Comparison of ENCODE assay signal across 8 cellular contexts in genomic region chr5:152532714-152533113, GRCh38.
DNase-seq lines count a peak whose midpoint lies in the region; ATAC-seq and TF ChIP-seq lines count a peak whose summit lies in the region.

No MANE protein-coding gene starts in this region.

- H3K9me3 Mint-ChIP-seq in CD4-positive, alpha-beta memory T cell = no peaks in the 10 kb centered on the region
- no peaks in the 10 kb centered on the region for H3K9me3 Mint-ChIP-seq in GM23338
- H3K9me3 Mint-ChIP-seq in activated CD4-positive, alpha-beta memory T cell treated with anti-CD3 and anti-CD28 coated beads, Interleukin-2, amount 10 ng/mL, durations not matched to agents 7 days and 5 days = no peaks in the 10 kb centered on the region
- H3K9me3 Mint-ChIP-seq in activated T-cell treated with anti-CD3 and anti-CD28 coated beads, Interleukin-2, amount 50 U/mL, for 4 hours = no peaks in the 10 kb centered on the region

- no peak overlapping the region for H3K4ac ChIP-seq in mesenchymal stem cell (ENCODE audit: low read depth in 1 of 2, low read length in 2 of 2)

- H3K14ac ChIP-seq in mesenchymal stem cell (ENCODE audit: low read length in 2 of 2) = no peak overlapping the region

- H3K4me3 Mint-ChIP-seq in CD4-positive, alpha-beta memory T cell = no peak overlapping the region
- no peak overlapping the region for H3K4me3 Mint-ChIP-seq in GM23338
- no peak overlapping the region for H3K4me3 Mint-ChIP-seq in activated CD4-positive, alpha-beta memory T cell treated with anti-CD3 and anti-CD28 coated beads, Interleukin-2, amount 10 ng/mL, durations not matched to agents 7 days and 5 days
- H3K4me3 Mint-ChIP-seq in activated T-cell treated with anti-CD3 and anti-CD28 coated beads, Interleukin-2, amount 50 U/mL, for 4 hours = no peak overlapping the region

- no peaks in the 10 kb centered on the region for H3K79me2 ChIP-seq in GM23338 (replicated peaks; ENCODE audit: insufficient read depth)

- peak in 4 of 5 donors; percentile 8 to 16 (median 12) for DNase-seq in CD4-positive, alpha-beta memory T cell
- DNase-seq in GM23338 (ENCODE audit: low spot score) (peak; percentile 82), NCI-H510A (lab: John Stamatoyannopoulos, UW) (peak; percentile 6), cerebellum (ENCODE audit: low spot score) (peak; percentile 44), mesenchymal stem cell (peak; percentile 63)
- no peak for DNase-seq in activated CD4-positive, alpha-beta memory T cell treated with anti-CD3 and anti-CD28 coated beads, Interleukin-2, amount 10 ng/mL, durations not matched to agents 7 days and 5 days
- DNase-seq in activated T-cell treated with anti-CD3 and anti-CD28 coated beads, Interleukin-2, amount 50 U/mL, for 4 hours = no peak

- no peaks in the 10 kb centered on the region for H3K9me3 ChIP-seq in CD4-positive, alpha-beta memory T cell (ENCODE audit: control insufficient read depth in 1 of 2, low read length in 2 of 2)
- H3K9me3 ChIP-seq in mesenchymal stem cell (ENCODE audit: control insufficient read depth, low read length) = no peaks in the 10 kb centered on the region

- no peaks in the 10 kb centered on the region for H3K36me3 ChIP-seq in CD4-positive, alpha-beta memory T cell (ENCODE audit: insufficient read depth, low read length)
- H3K36me3 ChIP-seq in GM23338 (ENCODE audit: insufficient read depth) (no peaks in the 10 kb centered on the region), mesenchymal stem cell (ENCODE audit: control insufficient read depth in 1 of 2, insufficient read depth in 2 of 2, low read depth in 1 of 2, low read length in 2 of 2) (no peaks in the 10 kb centered on the region)

- H3K79me1 ChIP-seq in mesenchymal stem cell (replicated peaks; ENCODE audit: low read length, poor library complexity, severe bottlenecking) = no peaks in the 10 kb centered on the region

- no peak overlapping the region for H2BK120ac ChIP-seq in mesenchymal stem cell (ENCODE audit: low read depth, low read length)

- no peak overlapping the region for H3K4me3 ChIP-seq in CD4-positive, alpha-beta memory T cell (ENCODE audit: low read length in 2 of 2)
- H3K4me3 ChIP-seq in GM23338 = no peak overlapping the region
- H3K4me3 ChIP-seq in mesenchymal stem cell (ENCODE audit: insufficient read depth in 1 of 2, low read depth in 1 of 2, low read length in 2 of 2) = no peak overlapping the region

- H3K4me2 ChIP-seq in GM23338 = no peak overlapping the region
- H3K4me2 ChIP-seq in mesenchymal stem cell (ENCODE audit: low read length, poor library complexity, severe bottlenecking) = no peak overlapping the region

- H2BK12ac ChIP-seq in mesenchymal stem cell (ENCODE audit: low read length in 2 of 2) = no peak overlapping the region

- H2BK15ac ChIP-seq in mesenchymal stem cell (ENCODE audit: low read depth, poor library complexity, severe bottlenecking) = no peak overlapping the region

- no peak overlapping the region for H3K18ac ChIP-seq in mesenchymal stem cell (ENCODE audit: low read depth in 1 of 2, low read length in 2 of 2)

- H3K27me3 Mint-ChIP-seq in CD4-positive, alpha-beta memory T cell = no peaks in the 10 kb centered on the region
- H3K27me3 Mint-ChIP-seq in GM23338 (ENCODE audit: insufficient read depth, low read depth, poor library complexity) = no peaks in the 10 kb centered on the region
- peaks cover 4% of the 10 kb centered on the region for H3K27me3 Mint-ChIP-seq in activated CD4-positive, alpha-beta memory T cell treated with anti-CD3 and anti-CD28 coated beads, Interleukin-2, amount 10 ng/mL, durations not matched to agents 7 days and 5 days
- H3K27me3 Mint-ChIP-seq in activated T-cell treated with anti-CD3 and anti-CD28 coated beads, Interleukin-2, amount 50 U/mL, for 4 hours (ENCODE audit: low read depth) = no peaks in the 10 kb centered on the region

- no peaks in the 10 kb centered on the region for H3K9me2 ChIP-seq in GM23338 (ENCODE audit: insufficient read depth)

- no peak overlapping the region for H3K23ac ChIP-seq in mesenchymal stem cell (ENCODE audit: low read length in 2 of 2)

- POLR2A ChIA-PET in CD4-positive, alpha-beta memory T cell (lab: Charles Lee; ENCODE audit: partially characterized antibody) = no interaction called here
- POLR2A ChIA-PET in activated CD4-positive, alpha-beta memory T cell treated with anti-CD3 and anti-CD28 coated beads, Interleukin-2, amount 10 ng/mL, durations not matched to agents 7 days and 5 days (lab: Charles Lee) = no interaction called here

- H4K8ac ChIP-seq in mesenchymal stem cell (ENCODE audit: low read length) = no peak overlapping the region

- H4K91ac ChIP-seq in mesenchymal stem cell (ENCODE audit: low read length) = no peak overlapping the region

- H3K9ac ChIP-seq in mesenchymal stem cell (ENCODE audit: low read length) = no peak overlapping the region

- CTCF ChIA-PET in CD4-positive, alpha-beta memory T cell (lab: Charles Lee; ENCODE audit: partially characterized antibody) = interaction anchor here (0.8 to 1.1 kb wide), 3 partner anchors 10 to 1432 kb away, joined by 3 to 5 read pairs (median 3); no protein-coding TSS in a partner anchor
- CTCF ChIA-PET in activated CD4-positive, alpha-beta memory T cell treated with anti-CD3 and anti-CD28 coated beads, Interleukin-2, amount 10 ng/mL, durations not matched to agents 7 days and 5 days (lab: Charles Lee) = interaction anchor here (1.1 to 2.0 kb wide), 3 partner anchors 18 to 1432 kb away, joined by 3 to 16 read pairs (median 6); no protein-coding TSS in a partner anchor

- intact Hi-C loops in CD4-positive, alpha-beta memory T cell (cut with micrococcal nuclease) = no loop called here

- H3K36me3 Mint-ChIP-seq in CD4-positive, alpha-beta memory T cell = no peaks in the 10 kb centered on the region
- no peaks in the 10 kb centered on the region for H3K36me3 Mint-ChIP-seq in GM23338 (ENCODE audit: low read depth)
- H3K36me3 Mint-ChIP-seq in activated CD4-positive, alpha-beta memory T cell treated with anti-CD3 and anti-CD28 coated beads, Interleukin-2, amount 10 ng/mL, durations not matched to agents 7 days and 5 days (ENCODE audit: low read depth) = no peaks in the 10 kb centered on the region
- no peaks in the 10 kb centered on the region for H3K36me3 Mint-ChIP-seq in activated T-cell treated with anti-CD3 and anti-CD28 coated beads, Interleukin-2, amount 50 U/mL, for 4 hours (ENCODE audit: insufficient read depth)

- H3K27ac Mint-ChIP-seq in CD4-positive, alpha-beta memory T cell = no peak overlapping the region
- H3K27ac Mint-ChIP-seq in GM23338 = no peak overlapping the region
- H3K27ac Mint-ChIP-seq in activated CD4-positive, alpha-beta memory T cell treated with anti-CD3 and anti-CD28 coated beads, Interleukin-2, amount 10 ng/mL, durations not matched to agents 7 days and 5 days = no peak overlapping the region

- H3K27ac ChIP-seq in CD4-positive, alpha-beta memory T cell (ENCODE audit: low read depth, low read length) = no peak overlapping the region
- H3K27ac ChIP-seq in GM23338 (ENCODE audit: low read depth) = no peak overlapping the region
- H3K27ac ChIP-seq in mesenchymal stem cell (ENCODE audit: low read length, poor library complexity, severe bottlenecking) = no peak overlapping the region

- H2AK5ac ChIP-seq in mesenchymal stem cell (ENCODE audit: low read length, severe bottlenecking) = no peak overlapping the region

- peak; percentile 70 to 75 for TF ChIP-seq CTCF in GM23338 (conservative IDR thresholded peaks at IDR 0.05; ENCODE audit: low read depth in 2 of 2)

- H2BK5ac ChIP-seq in mesenchymal stem cell (ENCODE audit: low read depth, low read length, poor library complexity, severe bottlenecking) = no peak overlapping the region

- peaks cover 4% of the 10 kb centered on the region for H3K4me1 ChIP-seq in CD4-positive, alpha-beta memory T cell (ENCODE audit: insufficient read depth, low read length)
- peaks cover 21% of the 10 kb centered on the region for H3K4me1 ChIP-seq in GM23338 (ENCODE audit: insufficient read depth)
- H3K4me1 ChIP-seq in mesenchymal stem cell (ENCODE audit: control insufficient read depth, insufficient read depth, low read depth, low read length) = no peaks in the 10 kb centered on the region

- WGBS in mesenchymal stem cell = 69% methylated on average over 2 of the region's 2 CpGs

- H4K20me1 ChIP-seq in GM23338 (replicated peaks; ENCODE audit: insufficient read depth) = no peaks in the 10 kb centered on the region

- peaks cover 5 to 13% (median 8%) of the 10 kb centered on the region in 4 donors for H3K4me1 Mint-ChIP-seq in CD4-positive, alpha-beta memory T cell
- H3K4me1 Mint-ChIP-seq in GM23338 = peaks cover 25% of the 10 kb centered on the region
- peaks cover 9% of the 10 kb centered on the region for H3K4me1 Mint-ChIP-seq in activated CD4-positive, alpha-beta memory T cell treated with anti-CD3 and anti-CD28 coated beads, Interleukin-2, amount 10 ng/mL, durations not matched to agents 7 days and 5 days
- H3K4me1 Mint-ChIP-seq in activated T-cell treated with anti-CD3 and anti-CD28 coated beads, Interleukin-2, amount 50 U/mL, for 4 hours (ENCODE audit: low read depth) = peaks cover 9% of the 10 kb centered on the region

- H3F3A ChIP-seq in GM23338 (replicated peaks; ENCODE audit: low read depth) = no peaks in the 10 kb centered on the region

- peak; percentile 57 for ATAC-seq in GM23338
- ATAC-seq in HG02798 (IDR thresholded peaks at IDR 0.05; ENCODE audit: poor library complexity, unreplicated experiment) = no peak
- ATAC-seq in activated T-cell treated with anti-CD3 and anti-CD28 coated beads, Interleukin-2, amount 50 U/mL, for 4 hours = no peak

- no peak overlapping the region for H2AFZ ChIP-seq in GM23338
- no peak overlapping the region for H2AFZ ChIP-seq in mesenchymal stem cell (ENCODE audit: low read depth, low read length)

- no peaks in the 10 kb centered on the region for H3K27me3 ChIP-seq in CD4-positive, alpha-beta memory T cell (ENCODE audit: insufficient read depth, low read length)
- H3K27me3 ChIP-seq in GM23338 (ENCODE audit: insufficient read depth) = no peaks in the 10 kb centered on the region
- no peaks in the 10 kb centered on the region for H3K27me3 ChIP-seq in mesenchymal stem cell (ENCODE audit: control insufficient read depth in 1 of 2, insufficient read depth in 1 of 2, low read length in 2 of 2)

TF ChIP-seq in GM23338, 12 proteins besides CTCF, POLR2A, EP300 and RAD21 (continues in another document):
- TF ChIP-seq STAT1 (IDR thresholded peaks at IDR 0.05; ENCODE audit: unreplicated experiment) (no peak), EZH2phosphoT487 (IDR thresholded peaks at IDR 0.05; ENCODE audit: unreplicated experiment) (no peak), POLR2AphosphoS5 (IDR thresholded peaks at IDR 0.05; ENCODE audit: low read depth) (no peak), NANOG (IDR thresholded peaks at IDR 0.05; ENCODE audit: borderline replicate concordance) (no peak), ZNF114 (CRISPR knock-in tag; IDR thresholded peaks at IDR 0.05) (no peak), JUNB (IDR thresholded peaks at IDR 0.05; ENCODE audit: unreplicated experiment) (no peak), EZH2 (IDR thresholded peaks at IDR 0.05; ENCODE audit: low read depth, unreplicated experiment) (no peak)

Comparison
In these comparisons a context has a peak if more than half of its experiments do, and no peak if none do; other contexts are left out.
1. DNase-seq: peak in CD4-positive, alpha-beta memory T cell (4 of 5), GM23338 (single experiment), NCI-H510A (single experiment), cerebellum (single experiment) and mesenchymal stem cell (single experiment); none in activated CD4-positive, alpha-beta memory T cell treated with anti-CD3 and anti-CD28 coated beads, Interleukin-2, amount 10 ng/mL, durations not matched to agents 7 days and 5 days (single experiment) and activated T-cell treated with anti-CD3 and anti-CD28 coated beads, Interleukin-2, amount 50 U/mL, for 4 hours (single experiment).